Comparison of ENCODE assay signal across 14 cellular contexts in the genomic region with DNA sequence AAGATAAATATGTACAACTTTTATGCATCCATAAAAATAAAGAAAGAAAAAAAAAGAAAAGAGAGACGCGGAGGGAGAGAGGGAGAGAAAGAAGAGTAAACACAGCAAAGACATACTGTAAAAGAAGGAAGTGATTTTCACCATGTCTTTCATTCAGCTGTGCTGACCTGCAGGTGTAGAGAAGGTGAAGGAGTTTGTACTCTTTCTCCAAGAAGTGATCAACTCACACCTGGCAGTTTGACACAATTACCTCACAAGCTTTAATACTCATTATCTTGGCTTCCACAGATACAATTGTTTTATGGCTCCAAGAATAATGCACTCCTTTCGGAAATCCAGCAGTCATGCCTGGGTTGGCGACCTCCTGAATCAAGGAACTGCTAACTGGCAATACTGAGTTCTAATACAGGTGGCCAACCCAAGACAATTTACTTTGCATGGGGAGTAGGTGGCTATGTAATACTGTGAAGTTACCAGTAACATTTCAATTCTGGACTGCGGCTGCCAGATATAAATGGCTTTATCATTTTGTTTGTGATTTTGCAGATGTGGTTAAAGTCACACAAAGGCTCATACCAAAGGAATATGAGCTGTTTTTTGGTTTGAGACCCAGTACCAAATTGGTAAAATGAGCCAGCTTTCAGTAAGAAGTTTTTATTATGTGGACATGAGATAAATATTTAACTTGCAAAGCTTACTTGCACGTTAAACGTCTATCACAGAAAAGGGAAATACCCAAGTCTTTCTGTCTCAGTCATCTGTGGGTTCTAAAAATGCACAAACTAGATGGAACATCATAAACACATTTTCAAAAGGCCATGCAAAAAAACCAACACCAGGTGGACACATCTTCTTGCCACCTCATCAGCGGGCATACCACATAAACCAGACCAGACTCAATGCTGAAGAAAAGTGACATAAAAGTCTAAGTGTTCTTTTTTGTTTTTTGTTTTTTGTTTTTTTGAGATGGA.
DNase-seq lines count a peak whose midpoint lies in the region; ATAC-seq and TF ChIP-seq lines count a peak whose summit lies in the region.
"Had no signal": no experiment of that assay in that cellular context is flagged by ENCODE, and none has a peak within 500 bp of the region (broad histone marks: within the 10 kb centered on the region; RNA-seq: fewer than 3 reads in every experiment).

No MANE protein-coding gene starts in this region.

- no peak overlapping the region for H3K4me3 Mint-ChIP-seq in activated CD4-positive, alpha-beta memory T cell treated with anti-CD3 and anti-CD28 coated beads, Interleukin-2, amount 10 ng/mL, durations not matched to agents 7 days and 5 days
- H3K4me3 Mint-ChIP-seq: immature natural killer cell had no signal

- DNase-seq in hepatocyte (ENCODE audit: low spot score) (no peak), A172 (ENCODE audit: low spot score) (no peak), MV-4-11 (lab: John Stamatoyannopoulos, UW) (no peak)
- no peak for DNase-seq in activated CD4-positive, alpha-beta memory T cell treated with anti-CD3 and anti-CD28 coated beads, Interleukin-2, amount 10 ng/mL, durations not matched to agents 7 days and 5 days
- DNase-seq: amygdala; immature natural killer cell; KG1; NCI-H345; stimulated activated naive CD8-positive, alpha-beta T cell treated with anti-CD3 and anti-CD28 coated beads, Interleukin-15, Interleukin-2, amounts not matched to agents 100 U/mL and 50 U/mL, for 24 hours had no signal

- no peak for TF ChIP-seq CTCF in hepatocyte (IDR thresholded peaks at IDR 0.05; ENCODE audit: poor library complexity)

- no peaks in the 10 kb centered on the region for H3K9me3 ChIP-seq in hepatocyte (ENCODE audit: low read depth)

- H3K27ac Mint-ChIP-seq in activated CD4-positive, alpha-beta memory T cell treated with anti-CD3 and anti-CD28 coated beads, Interleukin-2, amount 10 ng/mL, durations not matched to agents 7 days and 5 days, result no peak overlapping the region
- H3K27ac Mint-ChIP-seq: immature natural killer cell had no signal

- H3K9me3 Mint-ChIP-seq in activated CD4-positive, alpha-beta memory T cell treated with anti-CD3 and anti-CD28 coated beads, Interleukin-2, amount 10 ng/mL, durations not matched to agents 7 days and 5 days, result peaks cover under 1% of the 10 kb centered on the region

- no peaks in the 10 kb centered on the region for H3K27me3 Mint-ChIP-seq in activated CD4-positive, alpha-beta memory T cell treated with anti-CD3 and anti-CD28 coated beads, Interleukin-2, amount 10 ng/mL, durations not matched to agents 7 days and 5 days

- no peaks in the 10 kb centered on the region for H3K36me3 ChIP-seq in hepatocyte (replicated peaks; ENCODE audit: insufficient read depth, low read depth)

- H3K36me3 Mint-ChIP-seq in activated CD4-positive, alpha-beta memory T cell treated with anti-CD3 and anti-CD28 coated beads, Interleukin-2, amount 10 ng/mL, durations not matched to agents 7 days and 5 days (ENCODE audit: low read depth), result no peaks in the 10 kb centered on the region
- H3K36me3 Mint-ChIP-seq: immature natural killer cell had no signal

- no peaks in the 10 kb centered on the region for H3K4me1 Mint-ChIP-seq in activated CD4-positive, alpha-beta memory T cell treated with anti-CD3 and anti-CD28 coated beads, Interleukin-2, amount 10 ng/mL, durations not matched to agents 7 days and 5 days
- H3K4me1 Mint-ChIP-seq: immature natural killer cell had no signal

- H3K27ac ChIP-seq in hepatocyte, result peak overlapping the region; percentile 57

- no peaks in the 10 kb centered on the region for H3K27me3 ChIP-seq in hepatocyte

- no peaks in the 10 kb centered on the region for H3K9me2 ChIP-seq in hepatocyte (replicated peaks; ENCODE audit: insufficient read depth)

- peak overlapping the region; percentile 39 for H3K4me2 ChIP-seq in hepatocyte

- no peak overlapping the region for H2AFZ ChIP-seq in hepatocyte

- no peak overlapping the region for H3K4me3 ChIP-seq in hepatocyte

- 64% methylated on average over 7 of the region's 8 CpGs for WGBS in hepatocyte (ENCODE audit: low lambda C conversion rate, missing lambda C conversion rate)

- H4K20me1 ChIP-seq in hepatocyte (ENCODE audit: insufficient read depth, poor library complexity, severe bottlenecking), result no peaks in the 10 kb centered on the region

- CTCF ChIA-PET in activated CD4-positive, alpha-beta memory T cell treated with anti-CD3 and anti-CD28 coated beads, Interleukin-2, amount 10 ng/mL, durations not matched to agents 7 days and 5 days (lab: Charles Lee), result no interaction called here

- H3K4me1 ChIP-seq in hepatocyte (ENCODE audit: insufficient read depth), result peaks cover 23% of the 10 kb centered on the region

- peak; percentile 71 for ATAC-seq in GM18861 (IDR thresholded peaks at IDR 0.05; ENCODE audit: unreplicated experiment)
- ATAC-seq in GM21737 (IDR thresholded peaks at IDR 0.05; ENCODE audit: unreplicated experiment), result peak; percentile 71
- ATAC-seq in HG03159 (IDR thresholded peaks at IDR 0.05; ENCODE audit: unreplicated experiment), result peak; percentile 68
- no peak for ATAC-seq in GM19455 (IDR thresholded peaks at IDR 0.05; ENCODE audit: unreplicated experiment)
- ATAC-seq: SK-N-SH treated with all-trans-retinoic acid at 6 μM for 48 hours; stimulated activated naive CD8-positive, alpha-beta T cell treated with anti-CD3 and anti-CD28 coated beads, Interleukin-15, Interleukin-2, amounts not matched to agents 100 U/mL and 50 U/mL, for 24 hours had no signal

- POLR2A ChIA-PET in activated CD4-positive, alpha-beta memory T cell treated with anti-CD3 and anti-CD28 coated beads, Interleukin-2, amount 10 ng/mL, durations not matched to agents 7 days and 5 days (lab: Charles Lee), result no interaction called here

- no peaks in the 10 kb centered on the region for H3K79me2 ChIP-seq in hepatocyte
